In genomic region chr3:71908001-71908400, GRCh38 we compare ENCODE assay signal across 20 cellular contexts.
DNase-seq lines count a peak whose midpoint lies in the region; ATAC-seq lines count a peak whose summit lies in the region.
"Had no signal": no experiment of that assay in that cellular context is flagged by ENCODE, and none has a peak within 500 bp of the region (broad histone marks: within the 10 kb centered on the region; RNA-seq: fewer than 3 reads in every experiment).

No MANE protein-coding gene starts in this region.

- peak; percentile 16 for DNase-seq in AG20443 (ENCODE audit: low spot score)
- peak; percentile 5 for DNase-seq in G401 (ENCODE audit: low spot score)
- peak; percentile 69 for DNase-seq in NCI-H446 treated with DMSO at 0.1 percent for 48 hours (lab: John Stamatoyannopoulos, UW)
- DNase-seq in globus pallidus (ENCODE audit: low spot score) = peak; percentile 24
- DNase-seq in stimulated activated naive CD4-positive, alpha-beta T cell treated with Interleukin-2 at 50 U/mL for 16 hours (lab: John Stamatoyannopoulos, UW) = no peak
- DNase-seq in effector memory CD8-positive, alpha-beta T cell = no peak
- no peak for DNase-seq in NCI-H187 (lab: John Stamatoyannopoulos, UW)
- DNase-seq: CD4-positive, alpha-beta T cell; COR-L47; DMS79; GOT3; Karpas-422; NCI-H1436; NCI-H2029; NCI-H226; NCI-H524 treated with DMSO at 0.1 percent for 48 hours; NCI-H82; SIG-M5 had no signal

- peaks cover 16 to 61% of the 10 kb centered on the region in 2 donors for H3K27me3 Mint-ChIP-seq in effector memory CD8-positive, alpha-beta T cell

- ATAC-seq in HG03196 (IDR thresholded peaks at IDR 0.05; ENCODE audit: unreplicated experiment) = no peak
- no peak for ATAC-seq in effector memory CD8-positive, alpha-beta T cell (replicated peaks)
- ATAC-seq: Panc1 had no signal

- H3K4me1 Mint-ChIP-seq in effector memory CD8-positive, alpha-beta T cell (ENCODE audit: low read depth in 2 of 2) = peaks cover 0 to 3% of the 10 kb centered on the region in 2 donors

- H3K9me3 Mint-ChIP-seq in effector memory CD8-positive, alpha-beta T cell = no peaks in the 10 kb centered on the region
- H3K9me3 Mint-ChIP-seq: CD4-positive, alpha-beta T cell had no signal

- H3K4me3 Mint-ChIP-seq in effector memory CD8-positive, alpha-beta T cell = no peak overlapping the region
- H3K4me3 Mint-ChIP-seq: CD4-positive, alpha-beta T cell had no signal

- no peak overlapping the region for H3K27ac Mint-ChIP-seq in effector memory CD8-positive, alpha-beta T cell
- H3K27ac Mint-ChIP-seq: CD4-positive, alpha-beta T cell had no signal

- in situ Hi-C loops in G401 (cut with HindIII; ENCODE audit: low sequenced_read_pairs) = no loop called here

- no peaks in the 10 kb centered on the region for H3K36me3 Mint-ChIP-seq in effector memory CD8-positive, alpha-beta T cell (ENCODE audit: insufficient read depth)

Comparison
In these comparisons a context has a peak if more than half of its experiments do, and no peak if none do; other contexts are left out.
1. DNase-seq: peak in AG20443 (single experiment), G401 (single experiment), NCI-H446 treated with DMSO at 0.1 percent for 48 hours (single experiment) and globus pallidus (single experiment); none in stimulated activated naive CD4-positive, alpha-beta T cell treated with Interleukin-2 at 50 U/mL for 16 hours (single experiment), effector memory CD8-positive, alpha-beta T cell (0 of 3) and NCI-H187 (0 of 2).